ENCODE assay signal across 1 cellular context in genomic region chr1:4767308-4767707, GRCh38.
TF ChIP-seq lines count a peak whose summit lies in the region.

No MANE protein-coding gene starts in this region.

TF ChIP-seq in HepG2, 621 proteins besides CTCF, POLR2A, EP300 and RAD21 (continued from another document):
- TF ChIP-seq TFDP2 (CRISPR knock-in tag; IDR thresholded peaks at IDR 0.05): no peak
- TF ChIP-seq ZNF10 (CRISPR knock-in tag; IDR thresholded peaks at IDR 0.05; ENCODE audit: borderline replicate concordance, low read depth): no peak
- TF ChIP-seq ZBTB33 (CRISPR knock-in tag; IDR thresholded peaks at IDR 0.05): no peak
- no peak for TF ChIP-seq RARG (CRISPR knock-in tag; IDR thresholded peaks at IDR 0.05; ENCODE audit: low read depth)
- no peak for TF ChIP-seq ZNF382 (CRISPR knock-in tag; IDR thresholded peaks at IDR 0.05; ENCODE audit: borderline replicate concordance)
- no peak for TF ChIP-seq ZNF331 (CRISPR knock-in tag; IDR thresholded peaks at IDR 0.05)
- no peak for TF ChIP-seq SMC3 (IDR thresholded peaks at IDR 0.05; ENCODE audit: low read length)
- no peak for TF ChIP-seq MAFF (IDR thresholded peaks at IDR 0.05; ENCODE audit: low read depth, low read length)
- no peak for TF ChIP-seq DDIT3 (CRISPR knock-in tag; IDR thresholded peaks at IDR 0.05)
- 0 out of 2 replicates have a peak, but pooled peaks have one; percentile 26 for TF ChIP-seq PLRG1 (conservative IDR thresholded peaks at IDR 0.05)
- no peak for TF ChIP-seq NCOA1 (CRISPR knock-in tag; IDR thresholded peaks at IDR 0.05)
- 0 out of 2 replicates have a peak, but pooled peaks have one; percentile 14 for TF ChIP-seq NONO (IDR thresholded peaks at IDR 0.05)
- TF ChIP-seq NONO (CRISPR knock-in tag; conservative IDR thresholded peaks at IDR 0.05): no peak
- TF ChIP-seq TRIM24 (CRISPR knock-in tag; IDR thresholded peaks at IDR 0.05): no peak
- no peak for TF ChIP-seq ZNF609 (CRISPR knock-in tag; IDR thresholded peaks at IDR 0.05; ENCODE audit: borderline replicate concordance)
- no peak for TF ChIP-seq MTERF4 (CRISPR knock-in tag; IDR thresholded peaks at IDR 0.05)
TF ChIP-seq in HepG2: peak in this region for 10.
